In the genomic region with DNA sequence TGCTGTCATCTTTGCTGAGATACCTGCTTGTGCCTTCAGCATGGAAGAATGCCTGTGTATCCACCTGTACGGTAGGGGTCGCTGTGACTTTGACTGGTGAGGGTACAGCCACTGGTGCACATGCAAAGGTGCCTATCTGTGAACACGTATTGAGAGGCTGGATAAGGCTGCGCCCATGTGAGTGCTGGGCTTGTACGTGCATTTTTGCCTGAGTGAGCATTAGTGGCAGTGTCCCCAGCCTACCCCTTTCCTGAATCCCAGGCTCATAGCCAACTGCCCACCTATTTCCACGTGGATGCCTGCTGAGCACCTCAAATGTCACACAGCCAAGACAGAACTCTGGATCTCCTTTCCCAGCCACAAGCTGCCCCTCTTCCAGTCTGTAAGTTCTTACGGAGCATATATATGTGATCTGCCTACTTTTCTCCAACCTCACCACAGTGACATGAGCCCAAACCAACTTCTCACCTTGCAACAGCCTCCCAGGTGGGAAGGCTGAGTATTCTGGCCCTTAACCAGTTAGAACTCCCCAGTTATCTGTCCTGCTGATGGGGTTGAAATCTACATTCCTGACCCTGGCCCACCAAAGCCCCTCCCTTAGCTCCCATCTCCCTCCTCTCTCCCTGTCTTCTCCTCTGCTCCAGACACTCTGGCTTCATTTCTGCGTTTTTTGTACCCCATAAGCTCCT, we compare ENCODE assay signal across 1 cellular context.
TF ChIP-seq lines count a peak whose summit lies in the region.

No MANE protein-coding gene starts in this region.

TF ChIP-seq in HepG2, 621 proteins besides CTCF, POLR2A, EP300 and RAD21 (continued from another document and continues in another):
- TF ChIP-seq, protein P1, sequence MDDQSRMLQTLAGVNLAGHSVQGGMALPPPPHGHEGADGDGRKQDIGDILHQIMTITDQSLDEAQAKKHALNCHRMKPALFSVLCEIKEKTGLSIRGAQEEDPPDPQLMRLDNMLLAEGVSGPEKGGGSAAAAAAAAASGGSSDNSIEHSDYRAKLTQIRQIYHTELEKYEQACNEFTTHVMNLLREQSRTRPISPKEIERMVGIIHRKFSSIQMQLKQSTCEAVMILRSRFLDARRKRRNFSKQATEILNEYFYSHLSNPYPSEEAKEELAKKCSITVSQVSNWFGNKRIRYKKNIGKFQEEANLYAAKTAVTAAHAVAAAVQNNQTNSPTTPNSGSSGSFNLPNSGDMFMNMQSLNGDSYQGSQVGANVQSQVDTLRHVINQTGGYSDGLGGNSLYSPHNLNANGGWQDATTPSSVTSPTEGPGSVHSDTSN (CRISPR knock-in tag; IDR thresholded peaks at IDR 0.05; ENCODE audit: borderline replicate concordance), result no peak
- TF ChIP-seq, protein P2, sequence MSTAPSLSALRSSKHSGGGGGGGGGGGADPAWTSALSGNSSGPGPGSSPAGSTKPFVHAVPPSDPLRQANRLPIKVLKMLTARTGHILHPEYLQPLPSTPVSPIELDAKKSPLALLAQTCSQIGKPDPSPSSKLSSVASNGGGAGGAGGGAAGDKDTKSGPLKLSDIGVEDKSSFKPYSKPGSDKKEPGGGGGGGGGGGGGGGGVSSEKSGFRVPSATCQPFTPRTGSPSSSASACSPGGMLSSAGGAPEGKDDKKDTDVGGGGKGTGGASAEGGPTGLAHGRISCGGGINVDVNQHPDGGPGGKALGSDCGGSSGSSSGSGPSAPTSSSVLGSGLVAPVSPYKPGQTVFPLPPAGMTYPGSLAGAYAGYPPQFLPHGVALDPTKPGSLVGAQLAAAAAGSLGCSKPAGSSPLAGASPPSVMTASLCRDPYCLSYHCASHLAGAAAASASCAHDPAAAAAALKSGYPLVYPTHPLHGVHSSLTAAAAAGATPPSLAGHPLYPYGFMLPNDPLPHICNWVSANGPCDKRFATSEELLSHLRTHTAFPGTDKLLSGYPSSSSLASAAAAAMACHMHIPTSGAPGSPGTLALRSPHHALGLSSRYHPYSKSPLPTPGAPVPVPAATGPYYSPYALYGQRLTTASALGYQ (CRISPR knock-in tag; IDR thresholded peaks at IDR 0.05), result 0 out of 2 replicates have a peak, but pooled peaks have one; percentile 42
- TF ChIP-seq, protein P3, sequence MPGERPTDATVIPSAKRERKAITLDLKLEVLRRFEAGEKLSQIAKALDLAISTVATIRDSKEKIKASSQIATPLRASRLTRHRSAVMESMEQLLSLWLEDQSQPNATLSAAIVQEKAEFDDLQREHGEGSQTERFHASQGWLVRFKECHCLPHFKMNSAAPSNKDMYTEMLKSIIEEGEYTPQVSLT (CRISPR knock-in tag; IDR thresholded peaks at IDR 0.05; ENCODE audit: borderline replicate concordance, low read depth), result no peak
- no peak for TF ChIP-seq ISX (CRISPR knock-in tag; conservative IDR thresholded peaks at IDR 0.05)
- TF ChIP-seq, protein P4, sequence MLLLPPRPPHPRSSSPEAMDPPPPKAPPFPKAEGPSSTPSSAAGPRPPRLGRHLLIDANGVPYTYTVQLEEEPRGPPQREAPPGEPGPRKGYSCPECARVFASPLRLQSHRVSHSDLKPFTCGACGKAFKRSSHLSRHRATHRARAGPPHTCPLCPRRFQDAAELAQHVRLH (CRISPR knock-in tag; IDR thresholded peaks at IDR 0.05; ENCODE audit: borderline replicate concordance, low read depth), result peak; percentile 74; the same call in 1 of the 2 replicates
- TF ChIP-seq SAFB2 (CRISPR knock-in tag; IDR thresholded peaks at IDR 0.05; ENCODE audit: borderline replicate concordance, low read depth), result no peak; the same call in 1 of the 2 replicates
- no peak for TF ChIP-seq MTF1 (CRISPR knock-in tag; IDR thresholded peaks at IDR 0.05)
- TF ChIP-seq ZNF431 (CRISPR knock-in tag; IDR thresholded peaks at IDR 0.05; ENCODE audit: borderline replicate concordance, low read depth), result peak; percentile 82; the same call in 1 of the 2 replicates
- TF ChIP-seq HNRNPUL1 (IDR thresholded peaks at IDR 0.05; ENCODE audit: low read depth, low read length), result no peak
- no peak for TF ChIP-seq SSRP1 (CRISPR knock-in tag; IDR thresholded peaks at IDR 0.05)
- TF ChIP-seq, protein P5, sequence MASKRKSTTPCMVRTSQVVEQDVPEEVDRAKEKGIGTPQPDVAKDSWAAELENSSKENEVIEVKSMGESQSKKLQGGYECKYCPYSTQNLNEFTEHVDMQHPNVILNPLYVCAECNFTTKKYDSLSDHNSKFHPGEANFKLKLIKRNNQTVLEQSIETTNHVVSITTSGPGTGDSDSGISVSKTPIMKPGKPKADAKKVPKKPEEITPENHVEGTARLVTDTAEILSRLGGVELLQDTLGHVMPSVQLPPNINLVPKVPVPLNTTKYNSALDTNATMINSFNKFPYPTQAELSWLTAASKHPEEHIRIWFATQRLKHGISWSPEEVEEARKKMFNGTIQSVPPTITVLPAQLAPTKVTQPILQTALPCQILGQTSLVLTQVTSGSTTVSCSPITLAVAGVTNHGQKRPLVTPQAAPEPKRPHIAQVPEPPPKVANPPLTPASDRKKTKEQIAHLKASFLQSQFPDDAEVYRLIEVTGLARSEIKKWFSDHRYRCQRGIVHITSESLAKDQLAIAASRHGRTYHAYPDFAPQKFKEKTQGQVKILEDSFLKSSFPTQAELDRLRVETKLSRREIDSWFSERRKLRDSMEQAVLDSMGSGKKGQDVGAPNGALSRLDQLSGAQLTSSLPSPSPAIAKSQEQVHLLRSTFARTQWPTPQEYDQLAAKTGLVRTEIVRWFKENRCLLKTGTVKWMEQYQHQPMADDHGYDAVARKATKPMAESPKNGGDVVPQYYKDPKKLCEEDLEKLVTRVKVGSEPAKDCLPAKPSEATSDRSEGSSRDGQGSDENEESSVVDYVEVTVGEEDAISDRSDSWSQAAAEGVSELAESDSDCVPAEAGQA (IDR thresholded peaks at IDR 0.05; ENCODE audit: low read depth), result no peak
- TF ChIP-seq, protein P5 (CRISPR knock-in tag; IDR thresholded peaks at IDR 0.05; ENCODE audit: borderline replicate concordance), result no peak
- TF ChIP-seq KLF9 (CRISPR knock-in tag; IDR thresholded peaks at IDR 0.05; ENCODE audit: low read depth), result no peak
- TF ChIP-seq GFI1 (CRISPR knock-in tag; IDR thresholded peaks at IDR 0.05; ENCODE audit: borderline replicate concordance), result no peak; the same call in 1 of the 2 replicates
- TF ChIP-seq ZNF564 (CRISPR knock-in tag; IDR thresholded peaks at IDR 0.05), result peak; percentile 29; the same call in 1 of the 2 replicates
- peak; percentile 85 for TF ChIP-seq ZNF292 (CRISPR knock-in tag; IDR thresholded peaks at IDR 0.05; ENCODE audit: borderline replicate concordance, low read depth)
- TF ChIP-seq, protein P6, sequence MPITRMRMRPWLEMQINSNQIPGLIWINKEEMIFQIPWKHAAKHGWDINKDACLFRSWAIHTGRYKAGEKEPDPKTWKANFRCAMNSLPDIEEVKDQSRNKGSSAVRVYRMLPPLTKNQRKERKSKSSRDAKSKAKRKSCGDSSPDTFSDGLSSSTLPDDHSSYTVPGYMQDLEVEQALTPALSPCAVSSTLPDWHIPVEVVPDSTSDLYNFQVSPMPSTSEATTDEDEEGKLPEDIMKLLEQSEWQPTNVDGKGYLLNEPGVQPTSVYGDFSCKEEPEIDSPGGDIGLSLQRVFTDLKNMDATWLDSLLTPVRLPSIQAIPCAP (CRISPR knock-in tag; IDR thresholded peaks at IDR 0.05; ENCODE audit: low read depth), result no peak; the same call in 1 of the 2 replicates
- TF ChIP-seq, protein P7, sequence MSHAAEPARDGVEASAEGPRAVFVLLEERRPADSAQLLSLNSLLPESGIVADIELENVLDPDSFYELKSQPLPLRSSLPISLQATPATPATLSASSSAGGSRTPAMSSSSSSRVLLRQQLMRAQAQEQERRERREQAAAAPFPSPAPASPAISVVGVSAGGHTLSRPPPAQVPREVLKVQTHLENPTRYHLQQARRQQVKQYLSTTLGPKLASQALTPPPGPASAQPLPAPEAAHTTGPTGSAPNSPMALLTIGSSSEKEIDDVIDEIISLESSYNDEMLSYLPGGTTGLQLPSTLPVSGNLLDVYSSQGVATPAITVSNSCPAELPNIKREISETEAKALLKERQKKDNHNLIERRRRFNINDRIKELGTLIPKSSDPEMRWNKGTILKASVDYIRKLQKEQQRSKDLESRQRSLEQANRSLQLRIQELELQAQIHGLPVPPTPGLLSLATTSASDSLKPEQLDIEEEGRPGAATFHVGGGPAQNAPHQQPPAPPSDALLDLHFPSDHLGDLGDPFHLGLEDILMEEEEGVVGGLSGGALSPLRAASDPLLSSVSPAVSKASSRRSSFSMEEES (CRISPR knock-in tag; IDR thresholded peaks at IDR 0.05), result peak; percentile 43
- TF ChIP-seq ZFP36L1 (CRISPR knock-in tag; IDR thresholded peaks at IDR 0.05), result 0 out of 2 replicates have a peak, but pooled peaks have one; percentile 38
- TF ChIP-seq, protein P8, sequence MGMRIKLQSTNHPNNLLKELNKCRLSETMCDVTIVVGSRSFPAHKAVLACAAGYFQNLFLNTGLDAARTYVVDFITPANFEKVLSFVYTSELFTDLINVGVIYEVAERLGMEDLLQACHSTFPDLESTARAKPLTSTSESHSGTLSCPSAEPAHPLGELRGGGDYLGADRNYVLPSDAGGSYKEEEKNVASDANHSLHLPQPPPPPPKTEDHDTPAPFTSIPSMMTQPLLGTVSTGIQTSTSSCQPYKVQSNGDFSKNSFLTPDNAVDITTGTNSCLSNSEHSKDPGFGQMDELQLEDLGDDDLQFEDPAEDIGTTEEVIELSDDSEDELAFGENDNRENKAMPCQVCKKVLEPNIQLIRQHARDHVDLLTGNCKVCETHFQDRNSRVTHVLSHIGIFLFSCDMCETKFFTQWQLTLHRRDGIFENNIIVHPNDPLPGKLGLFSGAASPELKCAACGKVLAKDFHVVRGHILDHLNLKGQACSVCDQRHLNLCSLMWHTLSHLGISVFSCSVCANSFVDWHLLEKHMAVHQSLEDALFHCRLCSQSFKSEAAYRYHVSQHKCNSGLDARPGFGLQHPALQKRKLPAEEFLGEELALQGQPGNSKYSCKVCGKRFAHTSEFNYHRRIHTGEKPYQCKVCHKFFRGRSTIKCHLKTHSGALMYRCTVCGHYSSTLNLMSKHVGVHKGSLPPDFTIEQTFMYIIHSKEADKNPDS (CRISPR knock-in tag; IDR thresholded peaks at IDR 0.05), result no peak
- peak; percentile 87; the same call in 1 of the 2 replicates for TF ChIP-seq MXD4 (CRISPR knock-in tag; IDR thresholded peaks at IDR 0.05)
- TF ChIP-seq, protein P9, sequence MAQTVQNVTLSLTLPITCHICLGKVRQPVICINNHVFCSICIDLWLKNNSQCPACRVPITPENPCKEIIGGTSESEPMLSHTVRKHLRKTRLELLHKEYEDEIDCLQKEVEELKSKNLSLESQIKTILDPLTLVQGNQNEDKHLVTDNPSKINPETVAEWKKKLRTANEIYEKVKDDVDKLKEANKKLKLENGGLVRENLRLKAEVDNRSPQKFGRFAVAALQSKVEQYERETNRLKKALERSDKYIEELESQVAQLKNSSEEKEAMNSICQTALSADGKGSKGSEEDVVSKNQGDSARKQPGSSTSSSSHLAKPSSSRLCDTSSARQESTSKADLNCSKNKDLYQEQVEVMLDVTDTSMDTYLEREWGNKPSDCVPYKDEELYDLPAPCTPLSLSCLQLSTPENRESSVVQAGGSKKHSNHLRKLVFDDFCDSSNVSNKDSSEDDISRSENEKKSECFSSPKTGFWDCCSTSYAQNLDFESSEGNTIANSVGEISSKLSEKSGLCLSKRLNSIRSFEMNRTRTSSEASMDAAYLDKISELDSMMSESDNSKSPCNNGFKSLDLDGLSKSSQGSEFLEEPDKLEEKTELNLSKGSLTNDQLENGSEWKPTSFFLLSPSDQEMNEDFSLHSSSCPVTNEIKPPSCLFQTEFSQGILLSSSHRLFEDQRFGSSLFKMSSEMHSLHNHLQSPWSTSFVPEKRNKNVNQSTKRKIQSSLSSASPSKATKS (CRISPR knock-in tag; IDR thresholded peaks at IDR 0.05), result no peak
- no peak for TF ChIP-seq PCBP1 (IDR thresholded peaks at IDR 0.05; ENCODE audit: borderline replicate concordance, low read depth, low read length)
- TF ChIP-seq ZFAT (CRISPR knock-in tag; conservative IDR thresholded peaks at IDR 0.05), result no peak
- no peak for TF ChIP-seq RBM39 (IDR thresholded peaks at IDR 0.05; ENCODE audit: low read depth, low read length, poor library complexity, severe bottlenecking)
- TF ChIP-seq ZFY (CRISPR knock-in tag; IDR thresholded peaks at IDR 0.05), result peak; percentile 55; the same call in 1 of the 2 replicates
- TF ChIP-seq ZKSCAN5 (CRISPR knock-in tag; IDR thresholded peaks at IDR 0.05), result no peak
- no peak for TF ChIP-seq AGO2 (optimal IDR thresholded peaks at IDR 0.05; ENCODE audit: low read depth, low read length)
- TF ChIP-seq KDM1A (CRISPR knock-in tag; IDR thresholded peaks at IDR 0.05), result 0 out of 2 replicates have a peak, but pooled peaks have one; percentile 65
- TF ChIP-seq ZNF816 (CRISPR knock-in tag; IDR thresholded peaks at IDR 0.05; ENCODE audit: borderline replicate concordance), result peak; percentile 69; the same call in 1 of the 2 replicates
- TF ChIP-seq ZNF552 (CRISPR knock-in tag; IDR thresholded peaks at IDR 0.05; ENCODE audit: borderline replicate concordance), result 0 out of 2 replicates have a peak, but pooled peaks have one; percentile 65
- TF ChIP-seq ERF (CRISPR knock-in tag; IDR thresholded peaks at IDR 0.05), result peak; percentile 70; the same call in 1 of the 2 replicates
- TF ChIP-seq NR2F6 (IDR thresholded peaks at IDR 0.05), result no peak
- peak; percentile 59; the same call in 1 of the 2 replicates for TF ChIP-seq NR2F6 (CRISPR knock-in tag; IDR thresholded peaks at IDR 0.05)
- no peak for TF ChIP-seq IKZF4 (CRISPR knock-in tag; IDR thresholded peaks at IDR 0.05; ENCODE audit: borderline replicate concordance, low read depth, not compliant biosample characterization)
- no peak for TF ChIP-seq ZBTB3 (CRISPR knock-in tag; IDR thresholded peaks at IDR 0.05; ENCODE audit: borderline replicate concordance, low read depth)
- no peak for TF ChIP-seq ZSCAN30 (CRISPR knock-in tag; IDR thresholded peaks at IDR 0.05)
- TF ChIP-seq ZNF224 (CRISPR knock-in tag; IDR thresholded peaks at IDR 0.05), result 0 out of 2 replicates have a peak, but pooled peaks have one; percentile 61
- no peak for TF ChIP-seq ATM (IDR thresholded peaks at IDR 0.05; ENCODE audit: borderline replicate concordance)
